In the genomic region with DNA sequence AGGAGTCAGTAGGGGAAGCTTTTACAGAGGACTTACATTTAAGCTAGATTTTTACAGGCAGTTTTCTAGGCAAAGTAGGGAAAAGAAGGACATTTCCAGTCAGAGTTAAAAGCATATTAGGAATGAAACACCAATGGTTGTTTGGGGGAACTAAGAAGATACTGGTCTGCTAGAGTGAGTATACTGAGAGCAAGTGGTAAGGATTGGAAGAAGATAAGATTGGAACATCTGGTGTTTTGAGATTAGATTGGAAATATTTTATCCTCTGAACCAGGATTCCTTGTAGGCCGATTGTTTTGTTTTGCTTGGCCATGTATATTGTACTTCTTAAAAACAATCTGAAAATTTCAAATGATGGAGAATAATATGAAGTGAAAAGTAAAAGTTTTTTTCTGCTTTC, we compare ENCODE assay signal across 2 cellular contexts.
TF ChIP-seq lines count a peak whose summit lies in the region.

No MANE protein-coding gene starts in this region.

TF ChIP-seq in IMR-90, 13 proteins besides CTCF, POLR2A, EP300 and RAD21:
- TF ChIP-seq MAZ (IDR thresholded peaks at IDR 0.05; ENCODE audit: borderline replicate concordance, low read depth, low read length): no peak
- no peak for TF ChIP-seq MXI1 (IDR thresholded peaks at IDR 0.05; ENCODE audit: borderline replicate concordance, low read depth, low read length)
- no peak for TF ChIP-seq CEBPB (IDR thresholded peaks at IDR 0.05; ENCODE audit: low read depth, low read length)
- no peak for TF ChIP-seq SMC3 (IDR thresholded peaks at IDR 0.05; ENCODE audit: low read depth, low read length)
- TF ChIP-seq BHLHE40 (IDR thresholded peaks at IDR 0.05; ENCODE audit: low read depth, low read length): no peak
- TF ChIP-seq CHD1 (IDR thresholded peaks at IDR 0.05; ENCODE audit: low read depth, low read length): no peak
- no peak for TF ChIP-seq USF2 (IDR thresholded peaks at IDR 0.05; ENCODE audit: low read depth, low read length)
- TF ChIP-seq FOS (IDR thresholded peaks at IDR 0.05; ENCODE audit: low read depth, low read length): no peak
- no peak for TF ChIP-seq RCOR1 (IDR thresholded peaks at IDR 0.05; ENCODE audit: insufficient replicate concordance, low read length)
- no peak for TF ChIP-seq MAFK (IDR thresholded peaks at IDR 0.05; ENCODE audit: low read depth, low read length)
- TF ChIP-seq, protein P1, sequence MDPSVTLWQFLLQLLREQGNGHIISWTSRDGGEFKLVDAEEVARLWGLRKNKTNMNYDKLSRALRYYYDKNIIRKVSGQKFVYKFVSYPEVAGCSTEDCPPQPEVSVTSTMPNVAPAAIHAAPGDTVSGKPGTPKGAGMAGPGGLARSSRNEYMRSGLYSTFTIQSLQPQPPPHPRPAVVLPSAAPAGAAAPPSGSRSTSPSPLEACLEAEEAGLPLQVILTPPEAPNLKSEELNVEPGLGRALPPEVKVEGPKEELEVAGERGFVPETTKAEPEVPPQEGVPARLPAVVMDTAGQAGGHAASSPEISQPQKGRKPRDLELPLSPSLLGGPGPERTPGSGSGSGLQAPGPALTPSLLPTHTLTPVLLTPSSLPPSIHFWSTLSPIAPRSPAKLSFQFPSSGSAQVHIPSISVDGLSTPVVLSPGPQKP (IDR thresholded peaks at IDR 0.05; ENCODE audit: borderline replicate concordance, low read depth, low read length): no peak
- no peak for TF ChIP-seq RFX5 (IDR thresholded peaks at IDR 0.05; ENCODE audit: low read depth, low read length)
- no peak for TF ChIP-seq NFE2L2 (IDR thresholded peaks at IDR 0.05; ENCODE audit: low read depth, low read length)

TF ChIP-seq in K562, 482 proteins besides CTCF, POLR2A, EP300 and RAD21:
- TF ChIP-seq SMARCC2 (IDR thresholded peaks at IDR 0.05; ENCODE audit: low read depth) (peak; percentile 36; the same call in 1 of the 2 replicates), PML (IDR thresholded peaks at IDR 0.05; ENCODE audit: low read length) (0 out of 2 replicates have a peak, but pooled peaks have one; percentile 37), TEAD4 (IDR thresholded peaks at IDR 0.05; ENCODE audit: low read length) (peak; percentile 83), TEAD4 (CRISPR knock-in tag; IDR thresholded peaks at IDR 0.05; ENCODE audit: borderline replicate concordance) (no peak), FOSL1 (tag; conservative IDR thresholded peaks at IDR 0.05) (peak; percentile 46; the same call in 1 of the 2 replicates), CHD2 (IDR thresholded peaks at IDR 0.05; ENCODE audit: low read depth, low read length) (no peak), SOX6 (IDR thresholded peaks at IDR 0.05) (peak; percentile 61; the same call in 1 of the 2 replicates), SMARCA4 (IDR thresholded peaks at IDR 0.05) (peak; percentile 68; the same call in 1 of the 2 replicates), TFAM (CRISPR knock-in tag; conservative IDR thresholded peaks at IDR 0.05) (no peak), RBM34 (IDR thresholded peaks at IDR 0.05; ENCODE audit: borderline replicate concordance, insufficient read depth, low read length) (no peak), RBM14 (IDR thresholded peaks at IDR 0.05; ENCODE audit: borderline replicate concordance, insufficient read depth, low read depth, low read length) (no peak), RCOR1 (IDR thresholded peaks at IDR 0.05; ENCODE audit: borderline replicate concordance in 1 of 2, low read depth in 2 of 2, low read length in 2 of 2) (peak in 1 of 2 experiments; percentile 46; a peak in 1 of 4 replicates), CBFA2T3 (IDR thresholded peaks at IDR 0.05) (peak; percentile 77), SMARCE1 (IDR thresholded peaks at IDR 0.05) (peak; percentile 69; the same call in 1 of the 2 replicates), FOXJ2 (tag; IDR thresholded peaks at IDR 0.05) (no peak), NFE2 (IDR thresholded peaks at IDR 0.05; ENCODE audit: low read depth) (no peak), HDAC1 (IDR thresholded peaks at IDR 0.05) (0 out of 4 replicates have a peak, but pooled peaks of 1 of the 2 experiments have one; percentile 35), TAL1 (IDR thresholded peaks at IDR 0.05) (peak; percentile 76), ZNF79 (CRISPR knock-in tag; IDR thresholded peaks at IDR 0.05; ENCODE audit: low read depth) (no peak), KDM1A (IDR thresholded peaks at IDR 0.05) (peak; percentile 45 to 64; a peak in 3 of 4 replicates), ZNF696 (CRISPR knock-in tag; conservative IDR thresholded peaks at IDR 0.05) (no peak), GTF2A2 (tag; IDR thresholded peaks at IDR 0.05) (no peak), MAFK (IDR thresholded peaks at IDR 0.05; ENCODE audit: low read length) (no peak), MTA2 (IDR thresholded peaks at IDR 0.05; ENCODE audit: low read depth) (peak; percentile 63; the same call in 1 of the 2 replicates), CHD4 (IDR thresholded peaks at IDR 0.05; ENCODE audit: insufficient read depth, insufficient replicate concordance, low read depth, low read length, poor library complexity, severe bottlenecking) (no peak), TCF3 (CRISPR knock-in tag; IDR thresholded peaks at IDR 0.05) (peak; percentile 42), DPF2 (IDR thresholded peaks at IDR 0.05) (peak; percentile 56; the same call in 1 of the 2 replicates), ZBTB2 (IDR thresholded peaks at IDR 0.05) (no peak), ZNF583 (CRISPR knock-in tag; IDR thresholded peaks at IDR 0.05) (no peak), CBFA2T2 (conservative IDR thresholded peaks at IDR 0.05) (peak; percentile 58; the same call in 1 of the 2 replicates), TEAD1 (CRISPR knock-in tag; IDR thresholded peaks at IDR 0.05) (0 out of 4 replicates have a peak, but pooled peaks of 1 of the 2 experiments have one; percentile 15), KDM4B (IDR thresholded peaks at IDR 0.05; ENCODE audit: borderline replicate concordance in 2 of 2, low read depth in 1 of 2) (no peak), ARID1B (IDR thresholded peaks at IDR 0.05) (peak; percentile 82)
- TF ChIP-seq, protein P2, sequence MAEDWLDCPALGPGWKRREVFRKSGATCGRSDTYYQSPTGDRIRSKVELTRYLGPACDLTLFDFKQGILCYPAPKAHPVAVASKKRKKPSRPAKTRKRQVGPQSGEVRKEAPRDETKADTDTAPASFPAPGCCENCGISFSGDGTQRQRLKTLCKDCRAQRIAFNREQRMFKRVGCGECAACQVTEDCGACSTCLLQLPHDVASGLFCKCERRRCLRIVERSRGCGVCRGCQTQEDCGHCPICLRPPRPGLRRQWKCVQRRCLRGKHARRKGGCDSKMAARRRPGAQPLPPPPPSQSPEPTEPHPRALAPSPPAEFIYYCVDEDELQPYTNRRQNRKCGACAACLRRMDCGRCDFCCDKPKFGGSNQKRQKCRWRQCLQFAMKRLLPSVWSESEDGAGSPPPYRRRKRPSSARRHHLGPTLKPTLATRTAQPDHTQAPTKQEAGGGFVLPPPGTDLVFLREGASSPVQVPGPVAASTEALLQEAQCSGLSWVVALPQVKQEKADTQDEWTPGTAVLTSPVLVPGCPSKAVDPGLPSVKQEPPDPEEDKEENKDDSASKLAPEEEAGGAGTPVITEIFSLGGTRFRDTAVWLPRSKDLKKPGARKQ (CRISPR knock-in tag; IDR thresholded peaks at IDR 0.05): no peak
- TF ChIP-seq, protein P3, sequence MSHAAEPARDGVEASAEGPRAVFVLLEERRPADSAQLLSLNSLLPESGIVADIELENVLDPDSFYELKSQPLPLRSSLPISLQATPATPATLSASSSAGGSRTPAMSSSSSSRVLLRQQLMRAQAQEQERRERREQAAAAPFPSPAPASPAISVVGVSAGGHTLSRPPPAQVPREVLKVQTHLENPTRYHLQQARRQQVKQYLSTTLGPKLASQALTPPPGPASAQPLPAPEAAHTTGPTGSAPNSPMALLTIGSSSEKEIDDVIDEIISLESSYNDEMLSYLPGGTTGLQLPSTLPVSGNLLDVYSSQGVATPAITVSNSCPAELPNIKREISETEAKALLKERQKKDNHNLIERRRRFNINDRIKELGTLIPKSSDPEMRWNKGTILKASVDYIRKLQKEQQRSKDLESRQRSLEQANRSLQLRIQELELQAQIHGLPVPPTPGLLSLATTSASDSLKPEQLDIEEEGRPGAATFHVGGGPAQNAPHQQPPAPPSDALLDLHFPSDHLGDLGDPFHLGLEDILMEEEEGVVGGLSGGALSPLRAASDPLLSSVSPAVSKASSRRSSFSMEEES (CRISPR knock-in tag; IDR thresholded peaks at IDR 0.05): no peak
